16 cellular contexts compared by ENCODE assay signal in the genomic region with DNA sequence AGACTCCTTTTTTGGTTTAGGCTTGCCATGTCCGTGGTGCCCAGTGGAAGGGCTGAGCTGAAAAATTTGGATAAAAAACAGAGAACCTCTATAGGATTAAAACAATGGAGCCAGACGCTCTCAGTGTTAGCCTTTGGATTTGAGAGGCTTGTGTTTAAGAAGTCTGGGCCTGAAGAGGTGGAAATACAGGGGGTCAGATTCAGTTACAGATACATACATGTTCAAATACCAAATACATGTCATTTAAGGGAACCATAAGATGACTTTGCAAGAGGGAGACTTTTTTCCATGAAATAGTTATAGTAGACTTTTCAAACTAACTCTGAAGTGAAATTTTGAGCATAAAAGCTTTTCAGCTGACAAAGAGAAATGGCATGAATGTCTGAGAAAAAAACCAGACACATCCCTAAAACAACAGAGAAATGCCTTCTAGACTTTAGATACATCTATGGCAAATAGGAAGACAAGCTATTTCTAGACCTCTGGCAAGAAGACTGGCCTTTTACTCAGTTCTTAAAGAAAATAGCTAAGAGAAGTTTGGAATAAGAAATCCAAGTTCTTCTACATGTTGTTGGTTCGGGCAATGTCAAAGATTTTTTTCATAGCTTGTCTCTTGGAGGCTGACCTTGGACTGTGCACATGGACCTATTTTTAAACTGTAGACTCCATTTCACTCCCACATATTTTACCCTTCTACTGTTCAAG.
DNase-seq lines count a peak whose midpoint lies in the region; ATAC-seq and TF ChIP-seq lines count a peak whose summit lies in the region.
"Had no signal": no experiment of that assay in that cellular context is flagged by ENCODE, and none has a peak within 500 bp of the region (broad histone marks: within the 10 kb centered on the region; RNA-seq: fewer than 3 reads in every experiment).

No MANE protein-coding gene starts in this region.

- H3K27ac ChIP-seq in H9 (ENCODE audit: insufficient read length, low read depth, low read length) (no peak overlapping the region), hepatocyte (peak overlapping the region; percentile 10), gastrocnemius medialis (peak overlapping the region; percentile 56 to 77 (median 66)), vagina (no peak overlapping the region)
- H3K27ac ChIP-seq: SJCRH30 had no signal

- no peak overlapping the region for H3T11ph ChIP-seq in H9 (ENCODE audit: low read length)

- no peaks in the 10 kb centered on the region for H3K36me3 ChIP-seq in hepatocyte (replicated peaks; ENCODE audit: insufficient read depth, low read depth)
- no peaks in the 10 kb centered on the region for H3K36me3 ChIP-seq in gastrocnemius medialis
- no peaks in the 10 kb centered on the region for H3K36me3 ChIP-seq in vagina
- H3K36me3 ChIP-seq: SJCRH30 had no signal

- in situ Hi-C loops in gastrocnemius medialis (cut with MboI; ENCODE audit: low sequenced_read_pairs in 4 of 4) = no loop called here

- H3K27me3 Mint-ChIP-seq in H9 (ENCODE audit: low read depth) (no peaks in the 10 kb centered on the region), chondrocyte (ENCODE audit: low read depth) (no peaks in the 10 kb centered on the region)

- no peaks in the 10 kb centered on the region for H4K20me1 ChIP-seq in H9 (ENCODE audit: control insufficient read depth, insufficient read depth, insufficient read length)
- H4K20me1 ChIP-seq in hepatocyte (ENCODE audit: insufficient read depth, poor library complexity, severe bottlenecking) = no peaks in the 10 kb centered on the region

- H3K4me1 Mint-ChIP-seq in H9 (peaks cover 22 to 23% of the 10 kb centered on the region in 2 experiments), chondrocyte (ENCODE audit: low read depth) (peaks cover 52% of the 10 kb centered on the region)
- H3K4me1 Mint-ChIP-seq: activated CD4-positive, alpha-beta memory T cell treated with anti-CD3 and anti-CD28 coated beads, Interleukin-2, amount 10 ng/mL, durations not matched to agents 7 days and 5 days; naive B cell; stimulated activated naive B cell treated with anti-CD40 and anti-IgM and Interleukin-4, amounts not matched to agents 10 μg/mL and 1 μg/mL and 100 μg/mL, for 72 hours had no signal

- H4K5ac ChIP-seq in H9 (ENCODE audit: insufficient read length, low read depth, low read length) = no peak overlapping the region

- H2BK15ac ChIP-seq in H9 (ENCODE audit: low read depth, low read length) = no peak overlapping the region

- no peaks in the 10 kb centered on the region for H3K23me2 ChIP-seq in H9 (ENCODE audit: insufficient read length, low read depth, low read length, poor library complexity, severe bottlenecking)

- H2AFZ ChIP-seq in H9 (ENCODE audit: low read length) (no peak overlapping the region), hepatocyte (no peak overlapping the region)

- TF ChIP-seq POLR2A in gastrocnemius medialis (IDR thresholded peaks at IDR 0.05) (no peak), vagina (IDR thresholded peaks at IDR 0.05) (no peak)

- H3K9me3 Mint-ChIP-seq in H9 (peaks cover 0 to 3% of the 10 kb centered on the region in 2 experiments; a peak in 2 of 5 replicates), chondrocyte (ENCODE audit: low read depth) (no peaks in the 10 kb centered on the region)
- H3K9me3 Mint-ChIP-seq: activated CD4-positive, alpha-beta memory T cell treated with anti-CD3 and anti-CD28 coated beads, Interleukin-2, amount 10 ng/mL, durations not matched to agents 7 days and 5 days; effector memory CD8-positive, alpha-beta T cell; stimulated activated naive B cell treated with anti-CD40 and anti-IgM and Interleukin-4, amounts not matched to agents 10 μg/mL and 1 μg/mL and 100 μg/mL, for 72 hours had no signal

- H3K27ac Mint-ChIP-seq in H9 (peak overlapping the region in 2 of 3 experiments; percentile 2 to 12; a peak in 2 of 7 replicates), chondrocyte (ENCODE audit: unreplicated experiment) (peak overlapping the region; percentile 85)
- H3K27ac Mint-ChIP-seq: activated CD4-positive, alpha-beta memory T cell treated with anti-CD3 and anti-CD28 coated beads, Interleukin-2, amount 10 ng/mL, durations not matched to agents 7 days and 5 days; effector memory CD8-positive, alpha-beta T cell; naive B cell; stimulated activated naive B cell treated with anti-CD40 and anti-IgM and Interleukin-4, amounts not matched to agents 10 μg/mL and 1 μg/mL and 100 μg/mL, for 72 hours had no signal

- TF ChIP-seq CTCF in H9 (conservative IDR thresholded peaks at IDR 0.05) (no peak), chondrocyte (IDR thresholded peaks at IDR 0.05) (no peak), hepatocyte (IDR thresholded peaks at IDR 0.05; ENCODE audit: poor library complexity) (no peak), gastrocnemius medialis (IDR thresholded peaks at IDR 0.05 in 4 of 5, conservative IDR thresholded peaks at IDR 0.05 in 1 of 5) (no peak), vagina (IDR thresholded peaks at IDR 0.05) (no peak)

- no peak overlapping the region for H3K4me3 Mint-ChIP-seq in H9
- peak overlapping the region; percentile 59 for H3K4me3 Mint-ChIP-seq in chondrocyte (ENCODE audit: unreplicated experiment)
- H3K4me3 Mint-ChIP-seq: activated CD4-positive, alpha-beta memory T cell treated with anti-CD3 and anti-CD28 coated beads, Interleukin-2, amount 10 ng/mL, durations not matched to agents 7 days and 5 days; effector memory CD8-positive, alpha-beta T cell; naive B cell; stimulated activated naive B cell treated with anti-CD40 and anti-IgM and Interleukin-4, amounts not matched to agents 10 μg/mL and 1 μg/mL and 100 μg/mL, for 72 hours had no signal

- no peak overlapping the region for H3K4ac ChIP-seq in H9 (ENCODE audit: low read depth, low read length)

- H2BK120ac ChIP-seq in H9 (ENCODE audit: low read depth, low read length, poor library complexity, severe bottlenecking) = no peak overlapping the region

- no peaks in the 10 kb centered on the region for H3K79me1 ChIP-seq in H9 (ENCODE audit: insufficient read depth, low read depth, low read length, poor library complexity, severe bottlenecking)

- no peaks in the 10 kb centered on the region for H3K27me3 ChIP-seq in H9 (ENCODE audit: insufficient read depth, low read length)
- H3K27me3 ChIP-seq in hepatocyte = no peaks in the 10 kb centered on the region
- no peaks in the 10 kb centered on the region for H3K27me3 ChIP-seq in gastrocnemius medialis
- no peaks in the 10 kb centered on the region for H3K27me3 ChIP-seq in vagina
- H3K27me3 ChIP-seq: SJCRH30 had no signal

- no peak overlapping the region for H3K4me3 ChIP-seq in hepatocyte
- H3K4me3 ChIP-seq in gastrocnemius medialis = peak overlapping the region in 2 of 4 donors; percentile 21 to 36
- no peak overlapping the region for H3K4me3 ChIP-seq in vagina
- H3K4me3 ChIP-seq: SJCRH30 had no signal

- no peak overlapping the region for H2BK20ac ChIP-seq in H9 (ENCODE audit: low read depth, low read length, poor library complexity, severe bottlenecking)

- no peak overlapping the region for H4K8ac ChIP-seq in H9 (replicated peaks; ENCODE audit: insufficient read length, low read depth, low read length)

- no peak overlapping the region for H4K91ac ChIP-seq in H9 (ENCODE audit: insufficient read length, low read depth, low read length)

- no peaks in the 10 kb centered on the region for H3K9me2 ChIP-seq in hepatocyte (replicated peaks; ENCODE audit: insufficient read depth)

- H3K23ac ChIP-seq in H9 (ENCODE audit: insufficient read length, low read depth, low read length) = no peak overlapping the region

- WGBS in H9 (ENCODE audit: extremely low coverage, insufficient read length, low lambda C conversion rate) = no CpG with 5 or more reads among the region's 3 CpGs
- 49% methylated on average over 3 of the region's 3 CpGs for WGBS in hepatocyte (ENCODE audit: low lambda C conversion rate, missing lambda C conversion rate)

- intact Hi-C loops in gastrocnemius medialis (cut with DNase I; ENCODE audit: low total_unique reads) = no loop called here
- intact Hi-C loops in vagina (cut with DNase I) = no loop called here

- H3K18ac ChIP-seq in H9 (ENCODE audit: insufficient read length, low read depth, low read length) = no peak overlapping the region

- ATAC-seq in gastrocnemius medialis (peak; percentile 72 to 84), GM21423 (IDR thresholded peaks at IDR 0.05; ENCODE audit: unreplicated experiment) (no peak)
- ATAC-seq: effector memory CD8-positive, alpha-beta T cell; stimulated activated naive B cell treated with anti-CD40 and anti-IgM and Interleukin-4, amounts not matched to agents 10 μg/mL and 1 μg/mL and 100 μg/mL, for 72 hours had no signal

- H3K9ac ChIP-seq in H9 (ENCODE audit: extremely low read depth, insufficient read length, low read length) = no peak overlapping the region

- no peak overlapping the region for H3K14ac ChIP-seq in H9 (ENCODE audit: insufficient read depth, low read length)

- H3K56ac ChIP-seq in H9 (ENCODE audit: insufficient read length, low read depth, low read length) = no peak overlapping the region

- no peaks in the 10 kb centered on the region for H3K9me3 ChIP-seq in H9 (ENCODE audit: control insufficient read depth, low read depth, low read length)
- H3K9me3 ChIP-seq in hepatocyte (ENCODE audit: low read depth) = no peaks in the 10 kb centered on the region
- H3K9me3 ChIP-seq in gastrocnemius medialis = no peaks in the 10 kb centered on the region
- no peaks in the 10 kb centered on the region for H3K9me3 ChIP-seq in vagina
- H3K9me3 ChIP-seq: SJCRH30 had no signal

- no peak overlapping the region for H2AK5ac ChIP-seq in H9 (ENCODE audit: insufficient read length, low read length)

- no peak overlapping the region for H2BK5ac ChIP-seq in H9 (ENCODE audit: insufficient read length, low read length)

- H3K79me2 ChIP-seq in H9 (ENCODE audit: insufficient read depth, low read length) = no peaks in the 10 kb centered on the region
- H3K79me2 ChIP-seq in hepatocyte = no peaks in the 10 kb centered on the region

- H2BK12ac ChIP-seq in H9 (ENCODE audit: insufficient read length, low read depth, low read length) = no peak overlapping the region

- H3K4me1 ChIP-seq in H9 (ENCODE audit: insufficient read depth, low read length) = no peaks in the 10 kb centered on the region
- peaks cover 8% of the 10 kb centered on the region for H3K4me1 ChIP-seq in hepatocyte (ENCODE audit: insufficient read depth)
- peaks cover 12 to 15% of the 10 kb centered on the region in 2 donors for H3K4me1 ChIP-seq in gastrocnemius medialis
- no peaks in the 10 kb centered on the region for H3K4me1 ChIP-seq in vagina
- H3K4me1 ChIP-seq: SJCRH30 had no signal

- no peak overlapping the region for H3K4me2 ChIP-seq in H9 (ENCODE audit: insufficient read depth, insufficient read length, low read length)
- H3K4me2 ChIP-seq in hepatocyte = no peak overlapping the region

- no peak for DNase-seq in H9
- DNase-seq in chondrocyte (ENCODE audit: low spot score) = no peak
- DNase-seq in hepatocyte (ENCODE audit: low spot score) = no peak
- DNase-seq in gastrocnemius medialis = no peak
- DNase-seq in glomerular visceral epithelial cell (ENCODE audit: extremely low spot score) = no peak
- no peak for DNase-seq in NCI-H1694 treated with DMSO at 0.1 percent for 48 hours (lab: John Stamatoyannopoulos, UW)
- DNase-seq in vagina (ENCODE audit: extremely low spot score in 2 of 2) = no peak
- DNase-seq: activated CD4-positive, alpha-beta memory T cell treated with anti-CD3 and anti-CD28 coated beads, Interleukin-2, amount 10 ng/mL, durations not matched to agents 7 days and 5 days; activated effector memory CD4-positive, alpha-beta T cell treated with Interleukin-2 at 50 U/mL for 16 hours; Calu3; effector memory CD8-positive, alpha-beta T cell; naive B cell; NCI-H2081 treated with DMSO at 0.1 percent for 48 hours; SJCRH30; stimulated activated naive B cell treated with anti-CD40 and anti-IgM and Interleukin-4, amounts not matched to agents 10 μg/mL and 1 μg/mL and 100 μg/mL, for 72 hours had no signal

- peaks cover 2 to 6% (median 5%) of the 10 kb centered on the region in 3 experiments; a peak in 2 of 7 replicates for H3K36me3 Mint-ChIP-seq in H9 (ENCODE audit: insufficient read depth in 1 of 3, low read depth in 3 of 3)
- no peaks in the 10 kb centered on the region for H3K36me3 Mint-ChIP-seq in chondrocyte (ENCODE audit: low read depth)
- H3K36me3 Mint-ChIP-seq: naive B cell; stimulated activated naive B cell treated with anti-CD40 and anti-IgM and Interleukin-4, amounts not matched to agents 10 μg/mL and 1 μg/mL and 100 μg/mL, for 72 hours had no signal

Comparison
In these comparisons a context has a peak if more than half of its experiments do, and no peak if none do; other contexts are left out.
1. H3K27ac ChIP-seq: peak in hepatocyte (single experiment) and gastrocnemius medialis (4 of 4); none in H9 (single experiment) and vagina (single experiment).